In the genomic region with DNA sequence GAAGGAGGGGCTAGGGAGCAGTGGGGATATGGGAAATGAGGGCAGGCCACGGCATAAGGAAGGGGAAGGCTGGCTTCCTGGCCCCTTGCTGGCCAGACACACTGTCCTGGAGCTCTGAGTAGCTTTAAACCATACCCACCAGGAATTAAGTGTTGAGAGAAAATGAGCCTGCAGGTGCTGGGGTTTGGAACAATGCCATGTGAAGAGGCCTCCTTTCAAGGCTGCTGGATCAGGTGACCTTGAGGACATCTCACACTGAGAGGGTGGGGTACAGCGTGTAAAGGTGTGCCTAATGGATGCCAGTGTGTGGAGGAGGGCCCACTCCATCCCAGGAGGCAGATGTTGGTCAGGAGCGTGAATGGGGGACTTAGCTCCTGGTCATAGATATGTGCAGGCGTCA, we compare ENCODE assay signal across 21 cellular contexts.
DNase-seq lines count a peak whose midpoint lies in the region; ATAC-seq, FAIRE-seq and TF ChIP-seq lines count a peak whose summit lies in the region.
"Had no signal": no experiment of that assay in that cellular context is flagged by ENCODE, and none has a peak within 500 bp of the region (broad histone marks: within the 10 kb centered on the region; RNA-seq: fewer than 3 reads in every experiment).

No MANE protein-coding gene starts in this region.

- no peak overlapping the region for H3K27ac ChIP-seq in kidney (ENCODE audit: low read depth in 2 of 2, low read length in 2 of 2)
- H3K27ac ChIP-seq: esophagus squamous epithelium, PC-9, tibial nerve had no signal

- TF ChIP-seq CTCF in kidney (IDR thresholded peaks at IDR 0.05; ENCODE audit: borderline replicate concordance, extremely low read depth, insufficient read depth) (no peak), GM10266 (IDR thresholded peaks at IDR 0.05; ENCODE audit: control insufficient read depth, insufficient read depth, low read depth, missing control alignments) (no peak)

- H3K4me3 ChIP-seq in kidney (ENCODE audit: low read length in 2 of 2), result no peak overlapping the region
- H3K4me3 ChIP-seq: esophagus squamous epithelium, PC-9, tibial nerve had no signal

- no peaks in the 10 kb centered on the region for H3K36me3 ChIP-seq in kidney (ENCODE audit: control insufficient read depth in 1 of 2, insufficient read depth in 2 of 2, low read length in 2 of 2)
- H3K36me3 ChIP-seq: BE2C, esophagus squamous epithelium, tibial nerve had no signal

- no peak for ATAC-seq in GM18520 (IDR thresholded peaks at IDR 0.05; ENCODE audit: unreplicated experiment)
- ATAC-seq: left colon; stimulated activated naive CD8-positive, alpha-beta T cell treated with anti-CD3 and anti-CD28 coated beads, Interleukin-15, Interleukin-2, amounts not matched to agents 100 U/mL and 50 U/mL, for 24 hours had no signal

- no peaks in the 10 kb centered on the region for H3K9me3 ChIP-seq in kidney (ENCODE audit: control insufficient read depth in 1 of 2, low read length in 2 of 2)
- H3K9me3 ChIP-seq: BE2C, esophagus squamous epithelium, tibial nerve had no signal

- no peak overlapping the region for H3K9ac ChIP-seq in kidney (ENCODE audit: low read length in 2 of 2)

- DNase-seq in DMS79 treated with DMSO at 0.1 percent for 48 hours (lab: John Stamatoyannopoulos, UW), result peak; percentile 95
- peak; percentile 69 for DNase-seq in NCI-H1417 treated with DMSO at 0.1 percent for 48 hours (lab: John Stamatoyannopoulos, UW)
- DNase-seq in NCI-H2196 (lab: John Stamatoyannopoulos, UW; ENCODE audit: unreplicated experiment), result peak; percentile 83
- DNase-seq in kidney, result peak; percentile 31
- DNase-seq in GM10266 (ENCODE audit: extremely low spot score), result no peak
- no peak for DNase-seq in T1000 (lab: John Stamatoyannopoulos, UW)
- DNase-seq: activated B cell treated with CpG ODN at 0.5 μM for 24 hours; activated CD4-positive, alpha-beta memory T cell treated with anti-CD3 and anti-CD28 coated beads, Interleukin-2, amount 10 ng/mL, durations not matched to agents 7 days and 5 days; activated T-cell treated with anti-CD3 and anti-CD28 coated beads, Interleukin-2, amount 50 U/mL, for 48 hours; BE2C; effector memory CD4-positive, alpha-beta T cell; esophagus squamous epithelium; left colon; NCI-H446 treated with DMSO at 0.1 percent for 48 hours; nephron progenitor cell; PC-9; stimulated activated CD4-positive, alpha-beta T cell treated with anti-CD3 and anti-CD28 coated beads, Interleukin-2, amount 100 ng/mL, for 24 hours; stimulated activated naive CD8-positive, alpha-beta T cell treated with anti-CD3 and anti-CD28 coated beads, Interleukin-15, Interleukin-2, amounts not matched to agents 100 U/mL and 50 U/mL, for 24 hours had no signal

- H3K4me1 ChIP-seq in kidney (ENCODE audit: control insufficient read depth in 1 of 2, insufficient read depth in 1 of 2, low read depth in 1 of 2, low read length in 2 of 2), result no peaks in the 10 kb centered on the region
- H3K4me1 ChIP-seq: tibial nerve had no signal

- no peak for FAIRE-seq in kidney (lab: Jason Lieb, UNC)
- FAIRE-seq: G401.6 had no signal

- intact Hi-C loops in kidney (cut with DNase I), result no loop called here

Comparison
In these comparisons a context has a peak if more than half of its experiments do, and no peak if none do; other contexts are left out.
1. DNase-seq: peak in DMS79 treated with DMSO at 0.1 percent for 48 hours (single experiment), NCI-H1417 treated with DMSO at 0.1 percent for 48 hours (single experiment), NCI-H2196 (single experiment) and kidney (single experiment); none in GM10266 (single experiment) and T1000 (single experiment).